ENCODE assay signal across 8 cellular contexts in the genomic region with DNA sequence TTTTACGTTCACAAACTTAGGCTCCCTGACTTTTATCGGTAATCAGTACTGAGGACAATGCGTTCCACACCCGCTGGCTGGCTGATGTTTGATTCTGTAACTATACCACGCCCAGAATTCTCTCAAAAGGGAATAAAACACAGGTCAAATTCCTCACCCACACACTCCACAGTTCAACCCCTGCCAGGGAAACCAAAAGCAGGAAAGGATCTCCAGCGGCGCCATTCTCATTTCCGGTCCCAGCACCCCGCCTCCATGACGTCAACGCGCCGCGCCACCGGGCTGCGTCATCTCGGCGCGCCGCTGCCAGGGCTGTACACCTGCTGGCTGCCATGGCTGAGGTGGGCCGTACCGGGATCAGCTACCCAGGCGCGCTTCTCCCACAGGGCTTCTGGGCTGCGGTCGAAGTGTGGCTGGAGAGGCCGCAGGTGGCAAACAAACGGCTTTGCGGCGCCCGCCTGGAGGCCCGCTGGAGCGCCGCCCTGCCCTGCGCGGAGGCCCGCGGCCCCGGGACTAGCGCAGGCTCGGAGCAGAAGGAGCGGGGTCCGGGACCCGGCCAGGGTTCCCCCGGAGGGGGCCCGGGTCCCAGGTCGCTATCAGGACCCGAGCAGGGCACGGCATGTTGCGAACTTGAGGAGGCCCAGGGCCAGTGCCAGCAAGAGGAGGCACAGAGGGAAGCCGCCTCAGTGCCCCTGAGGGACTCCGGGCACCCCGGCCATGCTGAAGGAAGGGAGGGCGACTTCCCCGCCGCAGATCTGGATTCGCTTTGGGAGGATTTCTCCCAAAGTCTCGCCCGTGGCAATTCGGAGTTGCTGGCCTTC. TPM values are rescaled to one million over a fixed set of nuclear protein-coding genes. Genes with fewer than 3 reads are reported as not detected.
A peak's percentile ranks its signal among the peaks of the same experiment; 100 is the strongest.
DNase-seq lines count a peak whose midpoint lies in the region; ATAC-seq and TF ChIP-seq lines count a peak whose summit lies in the region.

A gene (minus strand): TSS at position 233 of the 821 bp plus-strand sequence. CDS start 24,202 bp downstream, outside the sequence.
A gene with protein sequence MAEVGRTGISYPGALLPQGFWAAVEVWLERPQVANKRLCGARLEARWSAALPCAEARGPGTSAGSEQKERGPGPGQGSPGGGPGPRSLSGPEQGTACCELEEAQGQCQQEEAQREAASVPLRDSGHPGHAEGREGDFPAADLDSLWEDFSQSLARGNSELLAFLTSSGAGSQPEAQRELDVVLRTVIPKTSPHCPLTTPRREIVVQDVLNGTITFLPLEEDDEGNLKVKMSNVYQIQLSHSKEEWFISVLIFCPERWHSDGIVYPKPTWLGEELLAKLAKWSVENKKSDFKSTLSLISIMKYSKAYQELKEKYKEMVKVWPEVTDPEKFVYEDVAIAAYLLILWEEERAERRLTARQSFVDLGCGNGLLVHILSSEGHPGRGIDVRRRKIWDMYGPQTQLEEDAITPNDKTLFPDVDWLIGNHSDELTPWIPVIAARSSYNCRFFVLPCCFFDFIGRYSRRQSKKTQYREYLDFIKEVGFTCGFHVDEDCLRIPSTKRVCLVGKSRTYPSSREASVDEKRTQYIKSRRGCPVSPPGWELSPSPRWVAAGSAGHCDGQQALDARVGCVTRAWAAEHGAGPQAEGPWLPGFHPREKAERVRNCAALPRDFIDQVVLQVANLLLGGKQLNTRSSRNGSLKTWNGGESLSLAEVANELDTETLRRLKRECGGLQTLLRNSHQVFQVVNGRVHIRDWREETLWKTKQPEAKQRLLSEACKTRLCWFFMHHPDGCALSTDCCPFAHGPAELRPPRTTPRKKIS (plus strand): TSS at position 287 of the 821 bp plus-strand sequence. CDS start 46 bp downstream, at position 333.

- POLR2A ChIA-PET in activated naive CD8-positive, alpha-beta T cell treated with anti-CD3 and anti-CD28 coated beads, Interleukin-2, amount 10 ng/mL, durations not matched to agents 7 days and 5 days (lab: Charles Lee): interaction anchor here (1.1 to 4.1 kb wide), 2 partner anchors 12 to 13 kb away, joined by 3 to 27 read pairs; no protein-coding TSS in a partner anchor

- peaks cover 23 to 66% of the 10 kb centered on the region in 2 donors for H3K4me1 ChIP-seq in thoracic aorta (ENCODE audit: control insufficient read depth in 1 of 2, low read depth in 2 of 2)

- ATAC-seq in HG02610 (IDR thresholded peaks at IDR 0.05; ENCODE audit: unreplicated experiment) (peak; percentile 83), thoracic aorta (ENCODE audit: insufficient number of reproducible peaks, low FRiP score, low read depth) (peak; percentile 98)
- ATAC-seq in activated naive CD8-positive, alpha-beta T cell treated with anti-CD3 and anti-CD28 coated beads, Interleukin-2, amount 10 ng/mL, durations not matched to agents 7 days and 5 days (ENCODE audit: low read depth): peak; percentile 87

- peak within 1 kb of the TSS; percentile 87 for H3K4me3 ChIP-seq in thoracic aorta

- peaks cover 46% of the 10 kb centered on the region for H3K4me1 Mint-ChIP-seq in activated naive CD8-positive, alpha-beta T cell treated with anti-CD3 and anti-CD28 coated beads, Interleukin-2, amount 10 ng/mL, durations not matched to agents 7 days and 5 days
- H3K4me1 Mint-ChIP-seq in glutamatergic neuron (ENCODE audit: low read depth, unreplicated experiment): peaks cover 30% of the 10 kb centered on the region
- peaks cover 51% of the 10 kb centered on the region for H3K4me1 Mint-ChIP-seq in osteocyte (ENCODE audit: unreplicated experiment)

- H3K27me3 Mint-ChIP-seq in activated naive CD8-positive, alpha-beta T cell treated with anti-CD3 and anti-CD28 coated beads, Interleukin-2, amount 10 ng/mL, durations not matched to agents 7 days and 5 days: no peaks in the 10 kb centered on the region
- H3K27me3 Mint-ChIP-seq in glutamatergic neuron (ENCODE audit: unreplicated experiment) (peaks cover 6% of the 10 kb centered on the region), osteocyte (ENCODE audit: unreplicated experiment) (no peaks in the 10 kb centered on the region)

- TF ChIP-seq CTCF in glutamatergic neuron (IDR thresholded peaks at IDR 0.05; ENCODE audit: partially characterized antibody, unreplicated experiment): no peak
- TF ChIP-seq CTCF in osteocyte (IDR thresholded peaks at IDR 0.05): no peak
- no peak for TF ChIP-seq CTCF in thoracic aorta (IDR thresholded peaks at IDR 0.05)

- H3K27me3 ChIP-seq in thoracic aorta (replicated peaks; ENCODE audit: insufficient read depth): no peaks in the 10 kb centered on the region

- H3K36me3 Mint-ChIP-seq in activated naive CD8-positive, alpha-beta T cell treated with anti-CD3 and anti-CD28 coated beads, Interleukin-2, amount 10 ng/mL, durations not matched to agents 7 days and 5 days: peaks cover 7% of the 10 kb centered on the region
- H3K36me3 Mint-ChIP-seq in glutamatergic neuron (ENCODE audit: unreplicated experiment) (no peaks in the 10 kb centered on the region), osteocyte (ENCODE audit: unreplicated experiment) (peaks cover 3% of the 10 kb centered on the region)

- H3K36me3 ChIP-seq in thoracic aorta: no peaks in the 10 kb centered on the region

- DNase-seq in NCI-H1105 (lab: John Stamatoyannopoulos, UW) (peak; percentile 51), SW 1271 (lab: John Stamatoyannopoulos, UW) (peak; percentile 65 to 78), glutamatergic neuron (peak; percentile 96), osteocyte (ENCODE audit: extremely low spot score, unreplicated experiment) (peak; percentile 97), thoracic aorta (ENCODE audit: low spot score) (peak; percentile 73)
- peak; percentile 100 for DNase-seq in activated naive CD8-positive, alpha-beta T cell treated with anti-CD3 and anti-CD28 coated beads, Interleukin-2, amount 10 ng/mL, durations not matched to agents 7 days and 5 days

- H3K9me3 ChIP-seq in thoracic aorta: no peaks in the 10 kb centered on the region

- H3K27ac ChIP-seq in thoracic aorta: peak within 1 kb of the TSS; percentile 97

- peak; percentile 54 for TF ChIP-seq POLR2A in GM10847 (IDR thresholded peaks at IDR 0.05; ENCODE audit: extremely low read depth, insufficient read length)

- peak within 1 kb of the TSS; percentile 98 for H3K27ac Mint-ChIP-seq in activated naive CD8-positive, alpha-beta T cell treated with anti-CD3 and anti-CD28 coated beads, Interleukin-2, amount 10 ng/mL, durations not matched to agents 7 days and 5 days
- H3K27ac Mint-ChIP-seq in glutamatergic neuron (ENCODE audit: unreplicated experiment) (peak within 1 kb of the TSS; percentile 96), osteocyte (ENCODE audit: unreplicated experiment) (peak within 1 kb of the TSS; percentile 96)

- H3K4me3 Mint-ChIP-seq in activated naive CD8-positive, alpha-beta T cell treated with anti-CD3 and anti-CD28 coated beads, Interleukin-2, amount 10 ng/mL, durations not matched to agents 7 days and 5 days: peak within 1 kb of the TSS; percentile 97
- H3K4me3 Mint-ChIP-seq in glutamatergic neuron (ENCODE audit: unreplicated experiment) (peak within 1 kb of the TSS; percentile 98), osteocyte (ENCODE audit: unreplicated experiment) (peak within 1 kb of the TSS; percentile 87)

- no peaks in the 10 kb centered on the region for H3K9me3 Mint-ChIP-seq in activated naive CD8-positive, alpha-beta T cell treated with anti-CD3 and anti-CD28 coated beads, Interleukin-2, amount 10 ng/mL, durations not matched to agents 7 days and 5 days
- peaks cover 11% of the 10 kb centered on the region for H3K9me3 Mint-ChIP-seq in glutamatergic neuron (ENCODE audit: unreplicated experiment)
- no peaks in the 10 kb centered on the region for H3K9me3 Mint-ChIP-seq in osteocyte (ENCODE audit: unreplicated experiment)

RNA-seq across cellular contexts. Expression of the first gene that starts in this region (rescaled TPM):
- total RNA-seq in activated naive CD8-positive, alpha-beta T cell treated with anti-CD3 and anti-CD28 coated beads, Interleukin-2, amount 10 ng/mL, durations not matched to agents 7 days and 5 days: 10 to 100 TPM; 15.2 to 16.6 TPM
- total RNA-seq in glutamatergic neuron (ENCODE audit: unreplicated experiment): 23.8 TPM
- 25.2 and 25.9 TPM in 2 replicates for total RNA-seq in osteocyte
- total RNA-seq in thoracic aorta: 10 to 100 TPM; 47.8 to 72.7 TPM

RNA-seq across cellular contexts. Expression of the second gene that starts in this region (rescaled TPM):
- total RNA-seq in activated naive CD8-positive, alpha-beta T cell treated with anti-CD3 and anti-CD28 coated beads, Interleukin-2, amount 10 ng/mL, durations not matched to agents 7 days and 5 days: 10 to 100 TPM; 26.1 to 27.9 TPM
- total RNA-seq in glutamatergic neuron (ENCODE audit: unreplicated experiment): 23.3 TPM
- total RNA-seq in osteocyte: 20.4 and 24.5 TPM in 2 replicates
- 10 to 100 TPM; 19.8 to 30.5 TPM for total RNA-seq in thoracic aorta

Comparison
In these comparisons a context has a peak if more than half of its experiments do, and no peak if none do; other contexts are left out.
1. Peak in every context shown above with its lines: DNase-seq, ATAC-seq, H3K4me3 ChIP-seq and H3K27ac ChIP-seq.